Comparison of ENCODE assay signal across 8 cellular contexts in the genomic region with DNA sequence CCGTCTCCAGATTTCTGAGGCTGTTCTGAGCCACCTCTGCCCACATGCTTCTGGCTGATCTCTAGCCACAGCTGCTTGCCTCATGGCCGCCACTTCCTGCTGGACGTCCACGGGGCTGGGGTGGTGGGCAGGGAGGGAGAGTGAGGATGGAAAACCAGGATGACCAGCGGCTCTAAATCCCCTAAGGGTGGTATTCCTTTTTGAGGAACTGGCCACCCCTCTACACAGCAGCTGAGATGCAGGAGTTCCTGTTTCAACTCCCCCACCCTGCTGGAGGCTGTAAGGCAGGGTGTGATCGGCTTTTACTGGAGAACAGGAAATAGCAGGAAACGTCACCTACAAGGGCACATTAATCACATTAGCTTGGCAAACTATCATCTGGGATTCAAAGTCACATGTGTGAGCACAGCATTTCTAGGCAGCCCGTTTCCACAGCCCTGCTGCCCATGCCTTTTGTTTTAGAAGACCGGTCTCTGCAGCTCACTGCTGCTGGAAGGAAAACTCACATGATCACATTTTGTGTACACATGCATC.
DNase-seq lines count a peak whose midpoint lies in the region; ATAC-seq, FAIRE-seq and TF ChIP-seq lines count a peak whose summit lies in the region.

No MANE protein-coding gene starts in this region.

- no peak for TF ChIP-seq CTCF in GM06990 (IDR thresholded peaks at IDR 0.05; ENCODE audit: insufficient read depth, low read length, poor library complexity, severe bottlenecking)

- no peaks in the 10 kb centered on the region for H3K27me3 ChIP-seq in GM06990 (replicated peaks; ENCODE audit: control insufficient read depth, insufficient read depth, low read length)

- DNase-seq in GM06990 (ENCODE audit: extremely low read depth, insufficient read length) (peak; percentile 18), RCC 7860 (ENCODE audit: low spot score) (peak; percentile 51), fibroblast of the conjunctiva (ENCODE audit: low read depth) (peak; percentile 33), posterior vena cava (ENCODE audit: low spot score) (peak; percentile 83), HEK293T (ENCODE audit: extremely low spot score) (no peak), T-helper 2 cell (no peak)
- no peak for DNase-seq in activated CD8-positive, alpha-beta memory T cell treated with anti-CD3 and anti-CD28 coated beads, Interleukin-2, amount 50 U/mL, for 4 hours

- no peaks in the 10 kb centered on the region for H3K36me3 ChIP-seq in GM06990 (ENCODE audit: control insufficient read depth, insufficient read depth, low read length)

- no peak overlapping the region for H3K4me3 ChIP-seq in GM06990 (replicated peaks; ENCODE audit: low read depth, low read length)

- intact Hi-C loops in posterior vena cava (cut with DNase I) = no loop called here

- no peak for FAIRE-seq in RCC 7860 (lab: Jason Lieb, UNC)

- CTCF ChIA-PET in HEK293T (lab: Yijun Ruan, JAX) = interaction anchor here (0.6 to 1.1 kb wide), 2 partner anchors 83 to 567 kb away, joined by 3 read pairs; no protein-coding TSS in a partner anchor

- ATAC-seq in GM21367 (IDR thresholded peaks at IDR 0.05; ENCODE audit: unreplicated experiment) = no peak

- POLR2A ChIA-PET in HEK293T (lab: Yijun Ruan, JAX) = no interaction called here

TF ChIP-seq in HEK293T, 16 proteins besides CTCF, POLR2A, EP300 and RAD21:
- no peak for TF ChIP-seq SUZ12 (IDR thresholded peaks at IDR 0.05)
- no peak for TF ChIP-seq FOXM1 (IDR thresholded peaks at IDR 0.05; ENCODE audit: borderline replicate concordance)
- TF ChIP-seq L3MBTL2 (conservative IDR thresholded peaks at IDR 0.05) = no peak
- no peak for TF ChIP-seq ZNF384 (IDR thresholded peaks at IDR 0.05)
- TF ChIP-seq LEF1 (IDR thresholded peaks at IDR 0.05; ENCODE audit: borderline replicate concordance) = no peak
- TF ChIP-seq FOXK2 (IDR thresholded peaks at IDR 0.05) = no peak
- no peak for TF ChIP-seq TARDBP (IDR thresholded peaks at IDR 0.05)
- no peak for TF ChIP-seq CTBP1 (IDR thresholded peaks at IDR 0.05; ENCODE audit: borderline replicate concordance)
- no peak for TF ChIP-seq SP1 (IDR thresholded peaks at IDR 0.05)
- no peak for TF ChIP-seq NFRKB (IDR thresholded peaks at IDR 0.05)
- TF ChIP-seq BHLHE40 (IDR thresholded peaks at IDR 0.05; ENCODE audit: borderline replicate concordance) = no peak
- no peak for TF ChIP-seq ARNT (IDR thresholded peaks at IDR 0.05)
- no peak for TF ChIP-seq HDGF (IDR thresholded peaks at IDR 0.05; ENCODE audit: borderline replicate concordance)
- no peak for TF ChIP-seq FOXA1 (IDR thresholded peaks at IDR 0.05)
- TF ChIP-seq ELF4 (IDR thresholded peaks at IDR 0.05) = no peak
- TF ChIP-seq PKNOX1 (IDR thresholded peaks at IDR 0.05) = no peak

Comparison
In these comparisons a context has a peak if more than half of its experiments do, and no peak if none do; other contexts are left out.
1. DNase-seq: peak in GM06990 (single experiment), RCC 7860 (single experiment), fibroblast of the conjunctiva (single experiment) and posterior vena cava (single experiment); none in activated CD8-positive, alpha-beta memory T cell treated with anti-CD3 and anti-CD28 coated beads, Interleukin-2, amount 50 U/mL, for 4 hours (single experiment), HEK293T (single experiment) and T-helper 2 cell (0 of 5).